19 cellular contexts compared by ENCODE assay signal in genomic region chr19:58582985-58583384, GRCh38. TPM values are rescaled to one million over a fixed set of nuclear protein-coding genes. Genes with fewer than 3 reads are reported as not detected.
DNase-seq lines count a peak whose midpoint lies in the region; ATAC-seq and TF ChIP-seq lines count a peak whose summit lies in the region.
"Had no signal": no experiment of that assay in that cellular context is flagged by ENCODE, and none has a peak within 500 bp of the region (broad histone marks: within the 10 kb centered on the region; RNA-seq: fewer than 3 reads in every experiment).

No MANE protein-coding gene starts in this region.

- H3K4me2 ChIP-seq in SK-N-SH, result no peak overlapping the region
- H3K4me2 ChIP-seq: BLaER1 had no signal

- no peak overlapping the region for H2AFZ ChIP-seq in SK-N-SH (ENCODE audit: low read depth)
- H2AFZ ChIP-seq: GM23248 had no signal

- CTCF ChIA-PET in SK-N-SH (lab: Yijun Ruan, JAX), result interaction anchor here (0.6 kb wide), 1 partner anchor 49 kb away, joined by 3 read pairs; no protein-coding TSS in a partner anchor

- peaks cover 9% of the 10 kb centered on the region for H3F3A ChIP-seq in SK-N-SH (replicated peaks; ENCODE audit: insufficient read depth)

- H3K4me1 ChIP-seq in right cardiac atrium (ENCODE audit: control insufficient read depth, insufficient read depth, low read length) (no peaks in the 10 kb centered on the region), adrenal gland (replicated peaks in 1 of 2) (peaks cover 0 to 4% of the 10 kb centered on the region in 2 donors), SK-N-SH (ENCODE audit: control insufficient read depth in 1 of 2, insufficient read depth in 2 of 2, low read depth in 1 of 2, low read length in 1 of 2) (peaks cover 0 to 6% of the 10 kb centered on the region in 2 experiments; a peak in 1 of 4 replicates)

- POLR2A ChIA-PET in SK-N-SH (lab: Yijun Ruan, JAX), result no interaction called here

- H3K27me3 ChIP-seq in right cardiac atrium (ENCODE audit: control insufficient read depth, insufficient read depth) (no peaks in the 10 kb centered on the region), adrenal gland (no peaks in the 10 kb centered on the region), H7 (ENCODE audit: control insufficient read depth, insufficient read depth, low read length) (no peaks in the 10 kb centered on the region), SK-N-SH (ENCODE audit: insufficient read depth) (no peaks in the 10 kb centered on the region)
- H3K27me3 ChIP-seq: BLaER1 had no signal

- WGBS in right cardiac atrium, result 95% methylated on average over 6 of the region's 6 CpGs
- WGBS in adrenal gland, 4 donors, result 92 to 94% (median 94%) methylated on average over 6 of the region's 6 CpGs
- WGBS in SK-N-SH (ENCODE audit: low lambda C conversion rate), result 84% methylated on average over 5 of the region's 6 CpGs

- TF ChIP-seq EP300 in SK-N-SH (IDR thresholded peaks at IDR 0.05; ENCODE audit: borderline replicate concordance in 1 of 2, low read depth in 1 of 2, low read length in 1 of 2), result no peak

- intact Hi-C loops in right cardiac atrium (cut with DNase I) (no loop called here), left ventricle myocardium superior (cut with micrococcal nuclease) (no loop called here), adrenal gland (cut with DNase I) (no loop called here)

- no peaks in the 10 kb centered on the region for H3K9me3 ChIP-seq in right cardiac atrium (ENCODE audit: control insufficient read depth, low read length)
- H3K9me3 ChIP-seq in adrenal gland (replicated peaks in 1 of 3), result no peaks in the 10 kb centered on the region
- H3K9me3 ChIP-seq in SK-N-SH, result no peaks in the 10 kb centered on the region
- H3K9me3 ChIP-seq: BLaER1 had no signal

- peaks cover 46% of the 10 kb centered on the region for H3K79me2 ChIP-seq in SK-N-SH (ENCODE audit: insufficient read depth)

- H3K36me3 ChIP-seq in adrenal gland (replicated peaks in 1 of 2) (peaks cover 0 to 15% of the 10 kb centered on the region in 2 donors), H7 (replicated peaks; ENCODE audit: control insufficient read depth, insufficient read depth, low read length) (peaks cover 8% of the 10 kb centered on the region), SK-N-SH (replicated peaks in 1 of 2; ENCODE audit: control insufficient read depth in 1 of 2, insufficient read depth in 2 of 2, low read length in 1 of 2) (peaks cover 19 to 22% of the 10 kb centered on the region in 2 experiments)

- DNase-seq in right cardiac atrium (peak in 2 of 3 donors; percentile 20 to 54), left ventricle myocardium superior (no peak), adrenal gland (peak in 4 of 7 donors; percentile 12 to 20 (median 15)), islet precursor cell (peak; percentile 29), NCI-H146 (lab: John Stamatoyannopoulos, UW) (no peak), H7 (no peak), SK-N-SH (no peak)
- DNase-seq: CD4-positive, alpha-beta memory T cell; DMS53; EL; GM23248; KBM-7; NCI-H1105 treated with DMSO at 0.1 percent for 48 hours; NCI-H187; NCI-H226; NCI-H524; RPMI8226 had no signal

- H3K27ac ChIP-seq in right cardiac atrium (ENCODE audit: low read length) (no peak overlapping the region), adrenal gland (no peak overlapping the region), SK-N-SH (ENCODE audit: low read depth in 2 of 2, low read length in 1 of 2) (no peak overlapping the region)
- H3K27ac ChIP-seq: BLaER1, GM23248 had no signal

- no peak for TF ChIP-seq POLR2A in adrenal gland (IDR thresholded peaks at IDR 0.05)

- H3K9ac ChIP-seq in SK-N-SH, result no peak overlapping the region
- H3K9ac ChIP-seq: BLaER1, GM23248 had no signal

- no peak for TF ChIP-seq RAD21 in SK-N-SH (IDR thresholded peaks at IDR 0.05; ENCODE audit: low read length)

- H3K4me3 ChIP-seq in right cardiac atrium (ENCODE audit: low read length), result no peak overlapping the region
- no peak overlapping the region for H3K4me3 ChIP-seq in adrenal gland
- H3K4me3 ChIP-seq in H7 (ENCODE audit: insufficient read depth, low read depth, low read length), result no peak overlapping the region
- no peak overlapping the region for H3K4me3 ChIP-seq in SK-N-SH (ENCODE audit: low read depth in 2 of 2, low read length in 1 of 2)
- H3K4me3 ChIP-seq: BLaER1, GM12878, GM23248 had no signal

- no peaks in the 10 kb centered on the region for H4K20me1 ChIP-seq in SK-N-SH (ENCODE audit: insufficient read depth)

- ATAC-seq in right cardiac atrium, result no peak
- no peak for ATAC-seq in left ventricle myocardium superior
- ATAC-seq: GM12878 had no signal

- no peaks in the 10 kb centered on the region for H3K9me2 ChIP-seq in SK-N-SH

- TF ChIP-seq CTCF in adrenal gland (IDR thresholded peaks at IDR 0.05) (no peak), SK-N-SH (IDR thresholded peaks at IDR 0.05) (no peak)

TF ChIP-seq in SK-N-SH, 30 proteins besides CTCF, POLR2A, EP300 and RAD21 (continues in another document):
- TF ChIP-seq GABPA (IDR thresholded peaks at IDR 0.05; ENCODE audit: low read depth), result no peak
- TF ChIP-seq TEAD4 (IDR thresholded peaks at IDR 0.05; ENCODE audit: borderline replicate concordance, insufficient read depth), result no peak
- TF ChIP-seq RFX5 (IDR thresholded peaks at IDR 0.05; ENCODE audit: low read length), result no peak
- TF ChIP-seq REST (IDR thresholded peaks at IDR 0.05; ENCODE audit: low read depth, low read length), result no peak
- TF ChIP-seq YY1 (IDR thresholded peaks at IDR 0.05; ENCODE audit: low read depth), result no peak
- TF ChIP-seq FOSL2 (IDR thresholded peaks at IDR 0.05; ENCODE audit: borderline replicate concordance, low read depth), result no peak
- no peak for TF ChIP-seq TAF1 (IDR thresholded peaks at IDR 0.05; ENCODE audit: borderline replicate concordance, low read depth, low read length)
- no peak for TF ChIP-seq MXI1 (IDR thresholded peaks at IDR 0.05; ENCODE audit: low read depth, low read length)

RNA-seq across cellular contexts. Expression of gene MZF1, which starts 9.8 kb away (rescaled TPM):
- 10 to 100 TPM; 10.1 to 15.6 (median 12.8) TPM for total RNA-seq in right cardiac atrium
- 12.0 TPM for polyA plus RNA-seq in right cardiac atrium
- total RNA-seq in left ventricle myocardium superior, result 11.3 TPM
- total RNA-seq in adrenal gland, result 10 to 100 TPM; 13.8 to 77.0 (median 33.2) TPM
- 100 to 1,000 TPM in 2 of 3 donors, 1 to 10 TPM in 1; 8.7 to 152 (median 130) TPM for polyA plus RNA-seq in adrenal gland
- total RNA-seq in H7 (2014; rRNA removed; shearing (Covaris generic)), result 11.0 and 12.5 TPM in 2 replicates
- polyA plus RNA-seq in SK-N-SH (2012; rRNA removed), result 31.8 and 38.4 TPM in 2 replicates
- polyA plus RNA-seq in SK-N-SH (2012; cell fraction: cytosol; rRNA removed), result 7.0 and 10.2 TPM in 2 replicates
- polyA plus RNA-seq in SK-N-SH (2012; cell fraction: nucleus; rRNA removed), result 308 and 351 TPM in 2 replicates

RNA-seq across cellular contexts. Expression of gene UBE2M, which starts 24.6 kb away (rescaled TPM):
- total RNA-seq in right cardiac atrium (100 to 1,000 TPM; 117 to 137 (median 123) TPM), left ventricle myocardium superior (144 TPM), adrenal gland (100 to 1,000 TPM in 1 of 8 donors, 10 to 100 TPM in 7; 19.9 to 164 (median 54.6) TPM)
- polyA plus RNA-seq in right cardiac atrium (92.7 TPM), adrenal gland (100 to 1,000 TPM in 1 of 3 donors, 10 to 100 TPM in 2; 51.1 to 193 (median 55.6) TPM), SK-N-SH (2012; rRNA removed) (109 and 135 TPM in 2 replicates)
- 131 and 188 TPM in 2 replicates for total RNA-seq in H7 (2014; rRNA removed; shearing (Covaris generic))
- polyA plus RNA-seq in SK-N-SH (2012; cell fraction: cytosol; rRNA removed), result 102 and 103 TPM in 2 replicates
- polyA plus RNA-seq in SK-N-SH (2012; cell fraction: nucleus; rRNA removed), result 128 and 133 TPM in 2 replicates

RNA-seq across cellular contexts. Expression of gene CHMP2A, which starts 28.1 kb away (rescaled TPM):
- total RNA-seq in right cardiac atrium (100 to 1,000 TPM; 106 to 116 (median 114) TPM), left ventricle myocardium superior (134 TPM), adrenal gland (100 to 1,000 TPM; 146 to 246 (median 204) TPM)
- polyA plus RNA-seq in right cardiac atrium (196 TPM), adrenal gland (100 to 1,000 TPM; 273 to 560 (median 394) TPM), SK-N-SH (2012; rRNA removed) (308 and 381 TPM in 2 replicates)
- total RNA-seq in H7 (2014; rRNA removed; shearing (Covaris generic)), result 85.9 and 96.2 TPM in 2 replicates
- 350 and 388 TPM in 2 replicates for polyA plus RNA-seq in SK-N-SH (2012; cell fraction: cytosol; rRNA removed)
- 218 and 251 TPM in 2 replicates for polyA plus RNA-seq in SK-N-SH (2012; cell fraction: nucleus; rRNA removed)

RNA-seq across cellular contexts. Expression of gene TRIM28, which starts 39.1 kb away (rescaled TPM):
- total RNA-seq in right cardiac atrium (100 to 1,000 TPM; 139 to 161 (median 148) TPM), left ventricle myocardium superior (152 TPM), adrenal gland (100 to 1,000 TPM; 161 to 279 (median 228) TPM)
- polyA plus RNA-seq in right cardiac atrium (98.7 TPM), adrenal gland (100 to 1,000 TPM; 245 to 302 (median 254) TPM), SK-N-SH (2012; rRNA removed) (321 and 594 TPM in 2 replicates)
- 1,648 and 1,979 TPM in 2 replicates for total RNA-seq in H7 (2014; rRNA removed; shearing (Covaris generic))
- polyA plus RNA-seq in SK-N-SH (2012; cell fraction: cytosol; rRNA removed), result 191 and 231 TPM in 2 replicates
- 1,222 and 1,964 TPM in 2 replicates for polyA plus RNA-seq in SK-N-SH (2012; cell fraction: nucleus; rRNA removed)

Comparison
In these comparisons a context has a peak if more than half of its experiments do, and no peak if none do; other contexts are left out.
1. DNase-seq: peak in right cardiac atrium (2 of 3), adrenal gland (4 of 7) and islet precursor cell (single experiment); none in left ventricle myocardium superior (single experiment), NCI-H146 (single experiment), H7 (single experiment) and SK-N-SH (single experiment).